ENCODE assay signal across 1 cellular context in the genomic region with DNA sequence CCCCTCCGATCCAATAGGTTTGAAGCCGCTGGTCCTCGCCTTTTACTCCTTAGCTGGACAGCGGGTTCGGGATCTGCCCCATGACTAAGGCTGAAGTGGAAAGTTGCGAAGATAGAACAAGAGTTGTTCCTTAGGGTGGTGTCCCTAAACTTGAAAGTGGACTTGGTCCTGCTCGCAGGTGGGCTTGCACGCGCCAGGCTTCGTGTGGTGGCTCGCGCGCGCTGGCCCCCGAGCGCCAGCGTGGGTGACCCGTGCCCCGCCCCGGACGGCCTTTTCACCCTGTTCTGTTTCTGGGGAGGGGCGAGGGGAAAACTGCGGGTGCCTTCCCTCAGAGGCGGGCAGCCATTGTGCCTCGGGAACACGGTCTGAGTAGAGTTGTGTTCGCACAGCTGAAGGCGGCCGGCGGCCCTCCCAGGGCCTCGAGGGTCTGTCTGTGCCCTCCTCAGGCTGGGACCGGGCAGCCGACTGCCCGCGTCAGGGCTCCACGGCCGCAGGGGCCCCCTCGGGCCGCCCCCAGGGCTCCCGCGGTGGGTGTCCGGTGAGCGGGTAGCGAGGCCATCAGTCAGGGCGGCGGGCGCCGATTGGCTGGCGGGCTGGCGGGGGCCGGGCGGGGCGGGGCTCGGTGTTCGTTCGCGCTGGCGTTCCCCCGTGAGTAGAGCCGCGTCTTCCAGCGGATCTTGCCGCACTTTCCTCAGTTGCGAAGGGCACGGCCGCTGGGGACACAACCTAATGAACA.
TF ChIP-seq lines count a peak whose summit lies in the region.

No MANE protein-coding gene starts in this region.

TF ChIP-seq in HepG2, 621 proteins besides CTCF, POLR2A, EP300 and RAD21 (continued from another document and continues in another):
- TF ChIP-seq TRAFD1 (CRISPR knock-in tag; IDR thresholded peaks at IDR 0.05; ENCODE audit: borderline replicate concordance) (no peak), ZNF564 (CRISPR knock-in tag; IDR thresholded peaks at IDR 0.05) (no peak), ZNF724P (CRISPR knock-in tag; IDR thresholded peaks at IDR 0.05; ENCODE audit: borderline replicate concordance) (peak; percentile 91; the same call in 1 of the 2 replicates), ZNF609 (CRISPR knock-in tag; IDR thresholded peaks at IDR 0.05; ENCODE audit: borderline replicate concordance) (peak; percentile 56), ZNF333 (CRISPR knock-in tag; IDR thresholded peaks at IDR 0.05; ENCODE audit: borderline replicate concordance) (peak; percentile 97; the same call in 1 of the 2 replicates), NFYC (CRISPR knock-in tag; IDR thresholded peaks at IDR 0.05) (peak; percentile 80), SMAD1 (CRISPR knock-in tag; IDR thresholded peaks at IDR 0.05; ENCODE audit: borderline replicate concordance, low read depth) (peak; percentile 16; the same call in 1 of the 2 replicates), ZNF547 (CRISPR knock-in tag; IDR thresholded peaks at IDR 0.05) (peak; percentile 95), ZNF607 (CRISPR knock-in tag; IDR thresholded peaks at IDR 0.05; ENCODE audit: borderline replicate concordance) (peak; percentile 71), KAT8 (CRISPR knock-in tag; IDR thresholded peaks at IDR 0.05) (peak; percentile 52), ZNF263 (CRISPR knock-in tag; IDR thresholded peaks at IDR 0.05) (peak; percentile 54), NR2F2 (IDR thresholded peaks at IDR 0.05; ENCODE audit: borderline replicate concordance, low read depth) (peak; percentile 25; the same call in 1 of the 2 replicates), IKZF4 (CRISPR knock-in tag; IDR thresholded peaks at IDR 0.05; ENCODE audit: borderline replicate concordance, low read depth, not compliant biosample characterization) (peak; percentile 95), KLF9 (CRISPR knock-in tag; IDR thresholded peaks at IDR 0.05; ENCODE audit: low read depth) (no peak), ZNF850 (CRISPR knock-in tag; conservative IDR thresholded peaks at IDR 0.05) (0 out of 2 replicates have a peak, but pooled peaks have one; percentile 12), MAFF (IDR thresholded peaks at IDR 0.05; ENCODE audit: low read depth, low read length) (no peak), NONO (IDR thresholded peaks at IDR 0.05) (no peak), NONO (CRISPR knock-in tag; conservative IDR thresholded peaks at IDR 0.05) (peak; percentile 75), SMAD9 (CRISPR knock-in tag; IDR thresholded peaks at IDR 0.05) (peak; percentile 58; the same call in 1 of the 2 replicates), ZNF879 (CRISPR knock-in tag; IDR thresholded peaks at IDR 0.05) (peak; percentile 86), TBP (CRISPR knock-in tag; IDR thresholded peaks at IDR 0.05) (peak; percentile 75; the same call in 1 of the 2 replicates), ZBTB38 (CRISPR knock-in tag; IDR thresholded peaks at IDR 0.05) (peak; percentile 90), THAP9 (CRISPR knock-in tag; IDR thresholded peaks at IDR 0.05; ENCODE audit: borderline replicate concordance) (peak; percentile 77; the same call in 1 of the 2 replicates), ZNF816 (CRISPR knock-in tag; IDR thresholded peaks at IDR 0.05; ENCODE audit: borderline replicate concordance) (no peak), ZFP36L1 (CRISPR knock-in tag; IDR thresholded peaks at IDR 0.05) (peak; percentile 92), ZBTB26 (CRISPR knock-in tag; IDR thresholded peaks at IDR 0.05; ENCODE audit: borderline replicate concordance) (peak; percentile 87), RNF2 (conservative IDR thresholded peaks at IDR 0.05; ENCODE audit: low read depth) (peak; percentile 81; the same call in 1 of the 2 replicates), ZNF232 (CRISPR knock-in tag; IDR thresholded peaks at IDR 0.05; ENCODE audit: borderline replicate concordance) (peak; percentile 88; the same call in 1 of the 2 replicates), EED (CRISPR knock-in tag; IDR thresholded peaks at IDR 0.05) (peak; percentile 54; the same call in 1 of the 2 replicates), POLR2G (IDR thresholded peaks at IDR 0.05; ENCODE audit: low read depth, low read length) (peak; percentile 95)
- TF ChIP-seq, protein P1, sequence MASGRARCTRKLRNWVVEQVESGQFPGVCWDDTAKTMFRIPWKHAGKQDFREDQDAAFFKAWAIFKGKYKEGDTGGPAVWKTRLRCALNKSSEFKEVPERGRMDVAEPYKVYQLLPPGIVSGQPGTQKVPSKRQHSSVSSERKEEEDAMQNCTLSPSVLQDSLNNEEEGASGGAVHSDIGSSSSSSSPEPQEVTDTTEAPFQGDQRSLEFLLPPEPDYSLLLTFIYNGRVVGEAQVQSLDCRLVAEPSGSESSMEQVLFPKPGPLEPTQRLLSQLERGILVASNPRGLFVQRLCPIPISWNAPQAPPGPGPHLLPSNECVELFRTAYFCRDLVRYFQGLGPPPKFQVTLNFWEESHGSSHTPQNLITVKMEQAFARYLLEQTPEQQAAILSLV (CRISPR knock-in tag; IDR thresholded peaks at IDR 0.05; ENCODE audit: borderline replicate concordance): peak; percentile 76; the same call in 1 of the 2 replicates
- TF ChIP-seq, protein P2, sequence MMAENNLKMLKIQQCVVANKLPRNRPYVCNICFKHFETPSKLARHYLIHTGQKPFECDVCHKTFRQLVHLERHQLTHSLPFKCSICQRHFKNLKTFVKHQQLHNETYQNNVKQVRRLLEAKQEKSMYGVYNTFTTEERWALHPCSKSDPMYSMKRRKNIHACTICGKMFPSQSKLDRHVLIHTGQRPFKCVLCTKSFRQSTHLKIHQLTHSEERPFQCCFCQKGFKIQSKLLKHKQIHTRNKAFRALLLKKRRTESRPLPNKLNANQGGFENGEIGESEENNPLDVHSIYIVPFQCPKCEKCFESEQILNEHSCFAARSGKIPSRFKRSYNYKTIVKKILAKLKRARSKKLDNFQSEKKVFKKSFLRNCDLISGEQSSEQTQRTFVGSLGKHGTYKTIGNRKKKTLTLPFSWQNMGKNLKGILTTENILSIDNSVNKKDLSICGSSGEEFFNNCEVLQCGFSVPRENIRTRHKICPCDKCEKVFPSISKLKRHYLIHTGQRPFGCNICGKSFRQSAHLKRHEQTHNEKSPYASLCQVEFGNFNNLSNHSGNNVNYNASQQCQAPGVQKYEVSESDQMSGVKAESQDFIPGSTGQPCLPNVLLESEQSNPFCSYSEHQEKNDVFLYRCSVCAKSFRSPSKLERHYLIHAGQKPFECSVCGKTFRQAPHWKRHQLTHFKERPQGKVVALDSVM (CRISPR knock-in tag; IDR thresholded peaks at IDR 0.05): peak; percentile 46; the same call in 1 of the 2 replicates
- TF ChIP-seq, protein P3, sequence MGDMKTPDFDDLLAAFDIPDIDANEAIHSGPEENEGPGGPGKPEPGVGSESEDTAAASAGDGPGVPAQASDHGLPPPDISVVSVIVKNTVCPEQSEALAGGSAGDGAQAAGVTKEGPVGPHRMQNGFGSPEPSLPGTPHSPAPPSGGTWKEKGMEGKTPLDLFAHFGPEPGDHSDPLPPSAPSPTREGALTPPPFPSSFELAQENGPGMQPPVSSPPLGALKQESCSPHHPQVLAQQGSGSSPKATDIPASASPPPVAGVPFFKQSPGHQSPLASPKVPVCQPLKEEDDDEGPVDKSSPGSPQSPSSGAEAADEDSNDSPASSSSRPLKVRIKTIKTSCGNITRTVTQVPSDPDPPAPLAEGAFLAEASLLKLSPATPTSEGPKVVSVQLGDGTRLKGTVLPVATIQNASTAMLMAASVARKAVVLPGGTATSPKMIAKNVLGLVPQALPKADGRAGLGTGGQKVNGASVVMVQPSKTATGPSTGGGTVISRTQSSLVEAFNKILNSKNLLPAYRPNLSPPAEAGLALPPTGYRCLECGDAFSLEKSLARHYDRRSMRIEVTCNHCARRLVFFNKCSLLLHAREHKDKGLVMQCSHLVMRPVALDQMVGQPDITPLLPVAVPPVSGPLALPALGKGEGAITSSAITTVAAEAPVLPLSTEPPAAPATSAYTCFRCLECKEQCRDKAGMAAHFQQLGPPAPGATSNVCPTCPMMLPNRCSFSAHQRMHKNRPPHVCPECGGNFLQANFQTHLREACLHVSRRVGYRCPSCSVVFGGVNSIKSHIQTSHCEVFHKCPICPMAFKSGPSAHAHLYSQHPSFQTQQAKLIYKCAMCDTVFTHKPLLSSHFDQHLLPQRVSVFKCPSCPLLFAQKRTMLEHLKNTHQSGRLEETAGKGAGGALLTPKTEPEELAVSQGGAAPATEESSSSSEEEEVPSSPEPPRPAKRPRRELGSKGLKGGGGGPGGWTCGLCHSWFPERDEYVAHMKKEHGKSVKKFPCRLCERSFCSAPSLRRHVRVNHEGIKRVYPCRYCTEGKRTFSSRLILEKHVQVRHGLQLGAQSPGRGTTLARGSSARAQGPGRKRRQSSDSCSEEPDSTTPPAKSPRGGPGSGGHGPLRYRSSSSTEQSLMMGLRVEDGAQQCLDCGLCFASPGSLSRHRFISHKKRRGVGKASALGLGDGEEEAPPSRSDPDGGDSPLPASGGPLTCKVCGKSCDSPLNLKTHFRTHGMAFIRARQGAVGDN (CRISPR knock-in tag; IDR thresholded peaks at IDR 0.05): peak; percentile 100
- TF ChIP-seq, protein P4, sequence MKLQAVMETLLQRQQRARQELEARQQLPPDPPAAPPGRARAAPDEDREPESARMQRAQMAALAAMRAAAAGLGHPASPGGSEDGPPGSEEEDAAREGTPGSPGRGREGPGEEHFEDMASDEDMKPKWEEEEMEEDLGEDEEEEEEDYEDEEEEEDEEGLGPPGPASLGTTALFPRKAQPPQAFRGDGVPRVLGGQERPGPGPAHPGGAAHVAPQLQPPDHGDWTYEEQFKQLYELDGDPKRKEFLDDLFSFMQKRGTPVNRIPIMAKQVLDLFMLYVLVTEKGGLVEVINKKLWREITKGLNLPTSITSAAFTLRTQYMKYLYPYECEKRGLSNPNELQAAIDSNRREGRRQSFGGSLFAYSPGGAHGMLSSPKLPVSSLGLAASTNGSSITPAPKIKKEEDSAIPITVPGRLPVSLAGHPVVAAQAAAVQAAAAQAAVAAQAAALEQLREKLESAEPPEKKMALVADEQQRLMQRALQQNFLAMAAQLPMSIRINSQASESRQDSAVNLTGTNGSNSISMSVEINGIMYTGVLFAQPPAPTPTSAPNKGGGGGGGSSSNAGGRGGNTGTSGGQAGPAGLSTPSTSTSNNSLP (IDR thresholded peaks at IDR 0.05; ENCODE audit: low read depth, low read length): no peak
